Comparison of ENCODE assay signal across 19 cellular contexts in genomic region chr13:19737844-19738557, GRCh38.
"Had no signal": no experiment of that assay in that cellular context is flagged by ENCODE, and none has a peak within 500 bp of the region (broad histone marks: within the 10 kb centered on the region; RNA-seq: fewer than 3 reads in every experiment).

No MANE protein-coding gene starts in this region.

- H3K4me3 ChIP-seq: gastroesophageal sphincter, heart right ventricle, sigmoid colon had no signal

- H3K9me3 ChIP-seq: gastroesophageal sphincter, heart right ventricle, neutrophil, sigmoid colon had no signal

- DNase-seq: activated CD4-positive, alpha-beta memory T cell treated with anti-CD3 and anti-CD28 coated beads, Interleukin-2, amount 10 ng/mL, durations not matched to agents 7 days and 5 days; activated CD4-positive, alpha-beta T cell treated with anti-CD3 and anti-CD28 coated beads for 48 hours; activated CD4-positive, CD25-positive, alpha-beta regulatory T cell; activated CD8-positive, alpha-beta memory T cell treated with anti-CD3 and anti-CD28 coated beads, Interleukin-2, amount 10 ng/mL, durations not matched to agents 7 days and 5 days; activated naive CD4-positive, alpha-beta T cell treated with Interleukin-2 at 50 U/mL for 16 hours; activated T-cell treated with anti-CD3 and anti-CD28 coated beads, Interleukin-2, amount 50 U/mL, for 1 hour; anterior cingulate cortex; cortex of kidney; erythroblast; heart right ventricle; naive thymus-derived CD8-positive, alpha-beta T cell; sigmoid colon; stimulated activated CD4-positive, alpha-beta T cell treated with anti-CD3 and anti-CD28 coated beads, Interleukin-4, amount 100 ng/mL, for 24 hours; stimulated activated naive B cell treated with anti-CD40 and anti-IgM and Interleukin-4, amounts not matched to agents 10 μg/mL and 1 μg/mL and 100 μg/mL, for 72 hours; SW 1271 had no signal

- H3K27ac ChIP-seq: gastroesophageal sphincter, heart right ventricle, neutrophil, parathyroid adenoma, sigmoid colon had no signal

- ATAC-seq: activated CD8-positive, alpha-beta memory T cell treated with anti-CD3 and anti-CD28 coated beads, Interleukin-2, amount 10 ng/mL, durations not matched to agents 7 days and 5 days; gastroesophageal sphincter; heart right ventricle; naive thymus-derived CD8-positive, alpha-beta T cell; stimulated activated naive B cell treated with anti-CD40 and anti-IgM and Interleukin-4, amounts not matched to agents 10 μg/mL and 1 μg/mL and 100 μg/mL, for 72 hours had no signal

- H3K4me1 ChIP-seq: heart right ventricle, parathyroid adenoma, sigmoid colon had no signal

- FAIRE-seq: endometrium had no signal

- H3K9ac ChIP-seq: parathyroid adenoma had no signal

- H3K27me3 ChIP-seq: gastroesophageal sphincter, heart right ventricle, neutrophil, sigmoid colon had no signal

- H2AFZ ChIP-seq: parathyroid adenoma had no signal
